1 cellular context compared by ENCODE assay signal in the genomic region with DNA sequence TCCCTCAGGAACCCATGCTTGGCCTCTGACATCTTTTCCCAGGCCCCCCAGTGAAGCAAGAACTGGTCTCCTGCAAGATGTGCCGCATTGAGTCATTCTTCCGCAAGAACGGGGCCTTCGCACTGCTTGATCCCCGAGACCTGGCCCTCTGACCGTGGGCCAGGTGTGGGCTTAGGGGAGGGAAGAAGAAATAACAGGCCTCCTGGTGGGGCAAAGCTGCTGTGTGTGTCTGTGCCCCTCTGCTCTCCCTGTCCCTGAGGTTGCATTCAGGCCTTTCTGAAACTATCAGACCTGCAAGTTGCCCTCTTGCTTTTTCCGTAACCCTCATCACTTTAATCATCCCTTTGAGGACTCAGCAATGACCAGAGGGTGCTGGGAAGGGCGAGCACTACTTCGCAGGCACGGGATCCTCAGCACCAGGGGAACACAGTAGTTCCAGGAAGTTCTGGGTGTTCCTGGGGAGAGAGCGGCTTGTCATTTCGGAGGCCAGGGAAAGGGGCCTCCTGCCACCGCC.
TF ChIP-seq lines count a peak whose summit lies in the region.

No MANE protein-coding gene starts in this region.

TF ChIP-seq in HEK293, 187 proteins besides CTCF, POLR2A, EP300 and RAD21 (continued from another document):
- TF ChIP-seq, protein P1, sequence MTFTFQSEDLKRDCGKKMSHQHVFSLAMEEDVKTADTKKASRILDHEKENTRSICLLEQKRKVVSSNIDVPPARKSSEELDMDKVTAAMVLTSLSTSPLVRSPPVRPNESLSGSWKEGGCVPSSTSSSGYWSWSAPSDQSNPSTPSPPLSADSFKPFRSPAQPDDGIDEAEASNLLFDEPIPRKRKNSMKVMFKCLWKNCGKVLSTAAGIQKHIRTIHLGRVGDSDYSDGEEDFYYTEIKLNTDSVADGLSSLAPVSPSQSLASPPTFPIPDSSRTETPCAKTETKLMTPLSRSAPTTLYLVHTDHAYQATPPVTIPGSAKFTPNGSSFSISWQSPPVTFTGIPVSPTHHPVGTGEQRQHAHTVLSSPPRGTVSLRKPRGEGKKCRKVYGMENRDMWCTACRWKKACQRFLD (tag by site-specific recombination; IDR thresholded peaks at IDR 0.05) = no peak
- TF ChIP-seq, protein P2, sequence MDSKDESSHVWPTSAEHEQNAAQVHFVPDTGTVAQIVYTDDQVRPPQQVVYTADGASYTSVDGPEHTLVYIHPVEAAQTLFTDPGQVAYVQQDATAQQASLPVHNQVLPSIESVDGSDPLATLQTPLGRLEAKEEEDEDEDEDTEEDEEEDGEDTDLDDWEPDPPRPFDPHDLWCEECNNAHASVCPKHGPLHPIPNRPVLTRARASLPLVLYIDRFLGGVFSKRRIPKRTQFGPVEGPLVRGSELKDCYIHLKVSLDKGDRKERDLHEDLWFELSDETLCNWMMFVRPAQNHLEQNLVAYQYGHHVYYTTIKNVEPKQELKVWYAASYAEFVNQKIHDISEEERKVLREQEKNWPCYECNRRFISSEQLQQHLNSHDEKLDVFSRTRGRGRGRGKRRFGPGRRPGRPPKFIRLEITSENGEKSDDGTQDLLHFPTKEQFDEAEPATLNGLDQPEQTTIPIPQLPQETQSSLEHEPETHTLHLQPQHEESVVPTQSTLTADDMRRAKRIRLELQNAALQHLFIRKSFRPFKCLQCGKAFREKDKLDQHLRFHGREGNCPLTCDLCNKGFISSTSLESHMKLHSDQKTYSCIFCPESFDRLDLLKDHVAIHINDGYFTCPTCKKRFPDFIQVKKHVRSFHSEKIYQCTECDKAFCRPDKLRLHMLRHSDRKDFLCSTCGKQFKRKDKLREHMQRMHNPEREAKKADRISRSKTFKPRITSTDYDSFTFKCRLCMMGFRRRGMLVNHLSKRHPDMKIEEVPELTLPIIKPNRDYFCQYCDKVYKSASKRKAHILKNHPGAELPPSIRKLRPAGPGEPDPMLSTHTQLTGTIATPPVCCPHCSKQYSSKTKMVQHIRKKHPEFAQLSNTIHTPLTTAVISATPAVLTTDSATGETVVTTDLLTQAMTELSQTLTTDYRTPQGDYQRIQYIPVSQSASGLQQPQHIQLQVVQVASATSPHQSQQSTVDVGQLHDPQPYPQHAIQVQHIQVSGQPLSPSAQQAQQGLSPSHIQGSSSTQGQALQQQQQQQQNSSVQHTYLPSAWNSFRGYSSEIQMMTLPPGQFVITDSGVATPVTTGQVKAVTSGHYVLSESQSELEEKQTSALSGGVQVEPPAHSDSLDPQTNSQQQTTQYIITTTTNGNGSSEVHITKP (tag by site-specific recombination; IDR thresholded peaks at IDR 0.05) = no peak
- TF ChIP-seq ZNF473 (tag by site-specific recombination; IDR thresholded peaks at IDR 0.05) (no peak), ZNF48 (tag by site-specific recombination; IDR thresholded peaks at IDR 0.05) (no peak), ZNF202 (tag by site-specific recombination; IDR thresholded peaks at IDR 0.05; ENCODE audit: borderline replicate concordance) (no peak), ZNF184 (tag by site-specific recombination; IDR thresholded peaks at IDR 0.05) (no peak), ZNF555 (tag by site-specific recombination; conservative IDR thresholded peaks at IDR 0.05) (no peak), ZNF302 (tag by site-specific recombination; IDR thresholded peaks at IDR 0.05; ENCODE audit: low read depth) (no peak), ZNF416 (tag by site-specific recombination; IDR thresholded peaks at IDR 0.05) (no peak), PRDM1 (tag by site-specific recombination; IDR thresholded peaks at IDR 0.05) (peak; percentile 56), ZNF175 (tag by site-specific recombination; IDR thresholded peaks at IDR 0.05) (no peak), ZNF747 (tag by site-specific recombination; IDR thresholded peaks at IDR 0.05) (no peak), ZNF76 (tag by site-specific recombination; IDR thresholded peaks at IDR 0.05; ENCODE audit: borderline replicate concordance, low read depth) (no peak; the same call in 1 of the 2 replicates), KLF7 (tag by site-specific recombination; IDR thresholded peaks at IDR 0.05; ENCODE audit: borderline replicate concordance) (no peak), ZNF335 (tag by site-specific recombination; conservative IDR thresholded peaks at IDR 0.05) (no peak), FEZF1 (tag by site-specific recombination; IDR thresholded peaks at IDR 0.05) (no peak), ZBTB48 (tag by site-specific recombination; IDR thresholded peaks at IDR 0.05) (no peak), GLIS1 (tag by site-specific recombination; IDR thresholded peaks at IDR 0.05) (peak; percentile 55), REPIN1 (tag by site-specific recombination; IDR thresholded peaks at IDR 0.05; ENCODE audit: low read depth) (no peak), BCL11A (tag by site-specific recombination; IDR thresholded peaks at IDR 0.05; ENCODE audit: low read depth) (no peak), KLF10 (tag by site-specific recombination; IDR thresholded peaks at IDR 0.05) (no peak), GLI2 (tag by site-specific recombination; IDR thresholded peaks at IDR 0.05; ENCODE audit: borderline replicate concordance, low read depth) (no peak), ZFP69B (tag by site-specific recombination; IDR thresholded peaks at IDR 0.05) (no peak), HOXA7 (CRISPR knock-in tag; IDR thresholded peaks at IDR 0.05; ENCODE audit: borderline replicate concordance) (no peak), ZNF792 (tag by site-specific recombination; IDR thresholded peaks at IDR 0.05) (no peak), ZNF394 (tag by site-specific recombination; IDR thresholded peaks at IDR 0.05; ENCODE audit: borderline replicate concordance) (0 out of 2 replicates have a peak, but pooled peaks have one; percentile 0), ZNF610 (tag by site-specific recombination; IDR thresholded peaks at IDR 0.05; ENCODE audit: borderline replicate concordance) (no peak), SALL2 (tag by site-specific recombination; IDR thresholded peaks at IDR 0.05; ENCODE audit: borderline replicate concordance) (no peak), ZNF629 (tag by site-specific recombination; IDR thresholded peaks at IDR 0.05) (no peak), ZNF660 (tag by site-specific recombination; IDR thresholded peaks at IDR 0.05) (no peak), ZNF174 (tag by site-specific recombination; IDR thresholded peaks at IDR 0.05) (no peak)
- TF ChIP-seq, protein P3, sequence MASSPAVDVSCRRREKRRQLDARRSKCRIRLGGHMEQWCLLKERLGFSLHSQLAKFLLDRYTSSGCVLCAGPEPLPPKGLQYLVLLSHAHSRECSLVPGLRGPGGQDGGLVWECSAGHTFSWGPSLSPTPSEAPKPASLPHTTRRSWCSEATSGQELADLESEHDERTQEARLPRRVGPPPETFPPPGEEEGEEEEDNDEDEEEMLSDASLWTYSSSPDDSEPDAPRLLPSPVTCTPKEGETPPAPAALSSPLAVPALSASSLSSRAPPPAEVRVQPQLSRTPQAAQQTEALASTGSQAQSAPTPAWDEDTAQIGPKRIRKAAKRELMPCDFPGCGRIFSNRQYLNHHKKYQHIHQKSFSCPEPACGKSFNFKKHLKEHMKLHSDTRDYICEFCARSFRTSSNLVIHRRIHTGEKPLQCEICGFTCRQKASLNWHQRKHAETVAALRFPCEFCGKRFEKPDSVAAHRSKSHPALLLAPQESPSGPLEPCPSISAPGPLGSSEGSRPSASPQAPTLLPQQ (tag by site-specific recombination; IDR thresholded peaks at IDR 0.05) = no peak
- TF ChIP-seq, protein P4, sequence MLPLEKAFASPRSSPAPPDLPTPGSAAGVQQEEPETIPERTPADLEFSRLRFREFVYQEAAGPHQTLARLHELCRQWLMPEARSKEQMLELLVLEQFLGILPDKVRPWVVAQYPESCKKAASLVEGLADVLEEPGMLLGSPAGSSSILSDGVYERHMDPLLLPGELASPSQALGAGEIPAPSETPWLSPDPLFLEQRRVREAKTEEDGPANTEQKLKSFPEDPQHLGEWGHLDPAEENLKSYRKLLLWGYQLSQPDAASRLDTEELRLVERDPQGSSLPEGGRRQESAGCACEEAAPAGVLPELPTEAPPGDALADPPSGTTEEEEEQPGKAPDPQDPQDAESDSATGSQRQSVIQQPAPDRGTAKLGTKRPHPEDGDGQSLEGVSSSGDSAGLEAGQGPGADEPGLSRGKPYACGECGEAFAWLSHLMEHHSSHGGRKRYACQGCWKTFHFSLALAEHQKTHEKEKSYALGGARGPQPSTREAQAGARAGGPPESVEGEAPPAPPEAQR (tag by site-specific recombination; IDR thresholded peaks at IDR 0.05) = no peak
- TF ChIP-seq, protein P5, sequence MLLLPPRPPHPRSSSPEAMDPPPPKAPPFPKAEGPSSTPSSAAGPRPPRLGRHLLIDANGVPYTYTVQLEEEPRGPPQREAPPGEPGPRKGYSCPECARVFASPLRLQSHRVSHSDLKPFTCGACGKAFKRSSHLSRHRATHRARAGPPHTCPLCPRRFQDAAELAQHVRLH (tag by site-specific recombination; IDR thresholded peaks at IDR 0.05) = no peak
- TF ChIP-seq, protein P6, sequence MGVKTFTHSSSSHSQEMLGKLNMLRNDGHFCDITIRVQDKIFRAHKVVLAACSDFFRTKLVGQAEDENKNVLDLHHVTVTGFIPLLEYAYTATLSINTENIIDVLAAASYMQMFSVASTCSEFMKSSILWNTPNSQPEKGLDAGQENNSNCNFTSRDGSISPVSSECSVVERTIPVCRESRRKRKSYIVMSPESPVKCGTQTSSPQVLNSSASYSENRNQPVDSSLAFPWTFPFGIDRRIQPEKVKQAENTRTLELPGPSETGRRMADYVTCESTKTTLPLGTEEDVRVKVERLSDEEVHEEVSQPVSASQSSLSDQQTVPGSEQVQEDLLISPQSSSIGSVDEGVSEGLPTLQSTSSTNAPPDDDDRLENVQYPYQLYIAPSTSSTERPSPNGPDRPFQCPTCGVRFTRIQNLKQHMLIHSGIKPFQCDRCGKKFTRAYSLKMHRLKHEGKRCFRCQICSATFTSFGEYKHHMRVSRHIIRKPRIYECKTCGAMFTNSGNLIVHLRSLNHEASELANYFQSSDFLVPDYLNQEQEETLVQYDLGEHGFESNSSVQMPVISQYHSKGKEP (tag by site-specific recombination; IDR thresholded peaks at IDR 0.05) = 0 out of 2 replicates have a peak, but pooled peaks have one; percentile 31
- TF ChIP-seq, protein P7, sequence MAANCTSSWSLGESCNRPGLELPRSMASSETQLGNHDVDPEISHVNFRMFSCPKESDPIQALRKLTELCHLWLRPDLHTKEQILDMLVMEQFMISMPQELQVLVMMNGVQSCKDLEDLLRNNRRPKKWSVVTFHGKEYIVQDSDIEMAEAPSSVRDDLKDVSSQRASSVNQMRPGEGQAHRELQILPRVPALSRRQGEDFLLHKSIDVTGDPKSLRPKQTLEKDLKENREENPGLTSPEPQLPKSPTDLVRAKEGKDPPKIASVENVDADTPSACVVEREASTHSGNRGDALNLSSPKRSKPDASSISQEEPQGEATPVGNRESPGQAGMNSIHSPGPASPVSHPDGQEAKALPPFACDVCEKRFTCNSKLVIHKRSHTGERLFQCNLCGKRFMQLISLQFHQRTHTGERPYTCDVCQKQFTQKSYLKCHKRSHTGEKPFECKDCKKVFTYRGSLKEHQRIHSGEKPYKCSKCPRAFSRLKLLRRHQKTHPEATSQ (tag by site-specific recombination; IDR thresholded peaks at IDR 0.05) = no peak
- TF ChIP-seq, protein P8, sequence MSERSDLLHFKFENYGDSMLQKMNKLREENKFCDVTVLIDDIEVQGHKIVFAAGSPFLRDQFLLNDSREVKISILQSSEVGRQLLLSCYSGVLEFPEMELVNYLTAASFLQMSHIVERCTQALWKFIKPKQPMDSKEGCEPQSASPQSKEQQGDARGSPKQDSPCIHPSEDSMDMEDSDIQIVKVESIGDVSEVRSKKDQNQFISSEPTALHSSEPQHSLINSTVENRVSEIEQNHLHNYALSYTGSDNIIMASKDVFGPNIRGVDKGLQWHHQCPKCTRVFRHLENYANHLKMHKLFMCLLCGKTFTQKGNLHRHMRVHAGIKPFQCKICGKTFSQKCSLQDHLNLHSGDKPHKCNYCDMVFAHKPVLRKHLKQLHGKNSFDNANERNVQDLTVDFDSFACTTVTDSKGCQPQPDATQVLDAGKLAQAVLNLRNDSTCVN (tag by site-specific recombination; optimal IDR thresholded peaks at IDR 0.05) = no peak
